ENCODE assay signal across 20 cellular contexts in genomic region chr11:70454197-70454767, GRCh38. TPM values are rescaled to one million over a fixed set of nuclear protein-coding genes. Genes with fewer than 3 reads are reported as not detected.
DNase-seq lines count a peak whose midpoint lies in the region; ATAC-seq, FAIRE-seq and TF ChIP-seq lines count a peak whose summit lies in the region.
"Had no signal": no experiment of that assay in that cellular context is flagged by ENCODE, and none has a peak within 500 bp of the region (broad histone marks: within the 10 kb centered on the region; RNA-seq: fewer than 3 reads in every experiment).

No MANE protein-coding gene starts in this region.

- FAIRE-seq in astrocyte (lab: Jason Lieb, UNC): no peak
- FAIRE-seq: GM19239, H1 had no signal

- H3K4me1 ChIP-seq in heart left ventricle (peaks cover 0 to 7% (median 0%) of the 10 kb centered on the region in 12 donors), astrocyte (ENCODE audit: insufficient read depth, low read length) (peaks cover 3% of the 10 kb centered on the region), endodermal cell (ENCODE audit: control insufficient read depth, insufficient read depth, low read length) (no peaks in the 10 kb centered on the region), upper lobe of right lung (no peaks in the 10 kb centered on the region)

- H3K9me3 Mint-ChIP-seq in astrocyte (ENCODE audit: unreplicated experiment): peaks cover 5% of the 10 kb centered on the region
- peaks cover 26% of the 10 kb centered on the region for H3K9me3 Mint-ChIP-seq in endodermal cell
- peaks cover 11% of the 10 kb centered on the region for H3K9me3 Mint-ChIP-seq in activated CD4-positive, alpha-beta T cell treated with anti-CD3 and anti-CD28 coated beads, Interleukin-2, amount 10 ng/mL, durations not matched to agents 7 days and 5 days

- 79 to 83% (median 80%) methylated on average over 9 of the region's 9 CpGs for WGBS in heart left ventricle, 4 donors
- 80 to 87% methylated on average over 5 to 9 of the region's 9 CpGs for WGBS in endodermal cell (ENCODE audit: insufficient coverage in 1 of 2, insufficient read length in 1 of 2), 2 experiments

- H3K27ac ChIP-seq in heart left ventricle: no peak overlapping the region
- H3K27ac ChIP-seq in astrocyte (ENCODE audit: low read depth, low read length): peak overlapping the region; percentile 26
- no peak overlapping the region for H3K27ac ChIP-seq in endodermal cell (ENCODE audit: low read depth, low read length)
- H3K27ac ChIP-seq in upper lobe of right lung: no peak overlapping the region
- H3K27ac ChIP-seq: KMS-11, PC-9 had no signal

- no peaks in the 10 kb centered on the region for H3K79me2 ChIP-seq in astrocyte (ENCODE audit: insufficient read depth, low read length)

- no peaks in the 10 kb centered on the region for H4K20me1 ChIP-seq in astrocyte (ENCODE audit: insufficient read depth, low read length)

- H3K27me3 ChIP-seq in heart left ventricle (no peaks in the 10 kb centered on the region), astrocyte (ENCODE audit: insufficient read depth, low read length) (no peaks in the 10 kb centered on the region), endodermal cell (ENCODE audit: control insufficient read depth, insufficient read depth, low read length, poor library complexity, severe bottlenecking) (no peaks in the 10 kb centered on the region), upper lobe of right lung (no peaks in the 10 kb centered on the region)

- no peaks in the 10 kb centered on the region for H3K4me1 Mint-ChIP-seq in astrocyte (ENCODE audit: low read depth, unreplicated experiment)
- H3K4me1 Mint-ChIP-seq in endodermal cell: peaks cover 7% of the 10 kb centered on the region
- no peaks in the 10 kb centered on the region for H3K4me1 Mint-ChIP-seq in activated CD4-positive, alpha-beta T cell treated with anti-CD3 and anti-CD28 coated beads, Interleukin-2, amount 10 ng/mL, durations not matched to agents 7 days and 5 days

- H3K4me3 Mint-ChIP-seq in astrocyte (ENCODE audit: unreplicated experiment) (no peak overlapping the region), endodermal cell (no peak overlapping the region)
- no peak overlapping the region for H3K4me3 Mint-ChIP-seq in activated CD4-positive, alpha-beta T cell treated with anti-CD3 and anti-CD28 coated beads, Interleukin-2, amount 10 ng/mL, durations not matched to agents 7 days and 5 days

- intact Hi-C loops in cardiac septum (cut with DNase I): no loop called here
- intact Hi-C loops in heart left ventricle (cut with DNase I): no loop called here
- intact Hi-C loops in upper lobe of right lung (cut with DNase I): no loop called here

- POLR2A ChIA-PET in activated CD4-positive, alpha-beta T cell treated with anti-CD3 and anti-CD28 coated beads, Interleukin-2, amount 10 ng/mL, durations not matched to agents 7 days and 5 days (lab: Charles Lee): interaction anchor here (0.5 kb wide), 1 partner anchor 297 kb away, joined by 3 read pairs; no protein-coding TSS in a partner anchor

- no peak for ATAC-seq in heart left ventricle
- ATAC-seq in upper lobe of right lung: no peak
- ATAC-seq in HG03565 (IDR thresholded peaks at IDR 0.05; ENCODE audit: unreplicated experiment): no peak
- ATAC-seq in HG03025 (IDR thresholded peaks at IDR 0.05; ENCODE audit: low FRiP score, unreplicated experiment): no peak

- peak overlapping the region; percentile 24 for H3K9ac ChIP-seq in astrocyte (ENCODE audit: low read length)
- H3K9ac ChIP-seq in endodermal cell (ENCODE audit: extremely low read depth, low read length, poor library complexity, severe bottlenecking): no peak overlapping the region
- H3K9ac ChIP-seq: KMS-11 had no signal

- H3K36me3 Mint-ChIP-seq in astrocyte (ENCODE audit: low read depth, unreplicated experiment) (peaks cover 4% of the 10 kb centered on the region), endodermal cell (ENCODE audit: low read depth) (peaks cover 2% of the 10 kb centered on the region)
- H3K36me3 Mint-ChIP-seq in activated CD4-positive, alpha-beta T cell treated with anti-CD3 and anti-CD28 coated beads, Interleukin-2, amount 10 ng/mL, durations not matched to agents 7 days and 5 days (ENCODE audit: low read depth): peaks cover 2% of the 10 kb centered on the region

- H2AFZ ChIP-seq in astrocyte (ENCODE audit: low read depth, low read length): peak overlapping the region; percentile 41
- H2AFZ ChIP-seq: PC-9 had no signal

- TF ChIP-seq CTCF in heart left ventricle (IDR thresholded peaks at IDR 0.05) (no peak), astrocyte (IDR thresholded peaks at IDR 0.05; ENCODE audit: insufficient read depth, low read depth, low read length) (no peak), endodermal cell (conservative IDR thresholded peaks at IDR 0.05) (no peak), upper lobe of right lung (IDR thresholded peaks at IDR 0.05) (no peak)

- peaks cover 0 to 18% (median 10%) of the 10 kb centered on the region in 12 donors for H3K9me3 ChIP-seq in heart left ventricle
- H3K9me3 ChIP-seq in astrocyte (ENCODE audit: insufficient read depth, low read depth, low read length): peaks cover 7% of the 10 kb centered on the region
- H3K9me3 ChIP-seq in endodermal cell (ENCODE audit: control insufficient read depth, low read length): peaks cover 9% of the 10 kb centered on the region
- H3K9me3 ChIP-seq in upper lobe of right lung: peaks cover 9% of the 10 kb centered on the region

- CTCF ChIA-PET in activated CD4-positive, alpha-beta T cell treated with anti-CD3 and anti-CD28 coated beads, Interleukin-2, amount 10 ng/mL, durations not matched to agents 7 days and 5 days (lab: Charles Lee): interaction anchor here (0.8 kb wide), 1 partner anchor 17 kb away, joined by 3 read pairs; no protein-coding TSS in a partner anchor

- H3K27ac Mint-ChIP-seq in astrocyte (ENCODE audit: unreplicated experiment): no peak overlapping the region
- H3K27ac Mint-ChIP-seq in endodermal cell: no peak overlapping the region
- no peak overlapping the region for H3K27ac Mint-ChIP-seq in activated CD4-positive, alpha-beta T cell treated with anti-CD3 and anti-CD28 coated beads, Interleukin-2, amount 10 ng/mL, durations not matched to agents 7 days and 5 days

- DNase-seq in cardiac septum (ENCODE audit: low spot score) (peak; percentile 31), heart left ventricle (no peak), astrocyte (ENCODE audit: low read depth) (no peak), endodermal cell (peak; percentile 42), upper lobe of right lung (peak; percentile 39)
- DNase-seq in activated CD4-positive, alpha-beta T cell treated with anti-CD3 and anti-CD28 coated beads, Interleukin-2, amount 10 ng/mL, durations not matched to agents 7 days and 5 days: no peak
- DNase-seq: 8988T, COR-L47, DMS 273 treated with DMSO at 0.1 percent for 48 hours, NCI-H1417 treated with DMSO at 0.1 percent for 48 hours, NCI-H187 treated with DMSO at 0.1 percent for 48 hours, NCI-H2227 treated with DMSO at 0.1 percent for 48 hours, NCI-H510A treated with DMSO at 0.1 percent for 48 hours, NCI-H774, PC-9 had no signal

- no peak for TF ChIP-seq POLR2A in heart left ventricle (IDR thresholded peaks at IDR 0.05)

- H3K4me2 ChIP-seq in astrocyte (ENCODE audit: low read length): peak overlapping the region; percentile 41
- H3K4me2 ChIP-seq: KMS-11, PC-9 had no signal

- peaks cover 3% of the 10 kb centered on the region for H3K27me3 Mint-ChIP-seq in astrocyte (ENCODE audit: low read depth, unreplicated experiment)
- no peaks in the 10 kb centered on the region for H3K27me3 Mint-ChIP-seq in endodermal cell (ENCODE audit: insufficient read depth)
- no peaks in the 10 kb centered on the region for H3K27me3 Mint-ChIP-seq in activated CD4-positive, alpha-beta T cell treated with anti-CD3 and anti-CD28 coated beads, Interleukin-2, amount 10 ng/mL, durations not matched to agents 7 days and 5 days

- H3K4me3 ChIP-seq in heart left ventricle (no peak overlapping the region), astrocyte (ENCODE audit: insufficient read depth, low read depth, low read length) (no peak overlapping the region), endodermal cell (ENCODE audit: low read length) (no peak overlapping the region), upper lobe of right lung (no peak overlapping the region)
- H3K4me3 ChIP-seq: PC-9 had no signal

- H3K36me3 ChIP-seq in heart left ventricle (no peaks in the 10 kb centered on the region), astrocyte (ENCODE audit: insufficient read depth, low read length) (no peaks in the 10 kb centered on the region), endodermal cell (ENCODE audit: control insufficient read depth, insufficient read depth, low read length) (no peaks in the 10 kb centered on the region), upper lobe of right lung (no peaks in the 10 kb centered on the region)

RNA-seq across cellular contexts. Expression of gene CTTN, which starts 56.0 kb away (rescaled TPM):
- total RNA-seq in cardiac septum (171 TPM), heart left ventricle (100 to 1,000 TPM; 109 to 186 (median 143) TPM), astrocyte (291 and 344 TPM in 2 replicates), endodermal cell (100 to 1,000 TPM; 282 to 283 TPM), upper lobe of right lung (177 TPM)
- polyA plus RNA-seq in heart left ventricle: 100 to 1,000 TPM in 1 of 2 donors, 10 to 100 TPM in 1; 77.3 to 100 TPM
- polyA plus RNA-seq in endodermal cell (2013, experiment 1 of 2): 150 TPM
- polyA plus RNA-seq in endodermal cell (2013, experiment 2 of 2): 132 TPM
- total RNA-seq in activated CD4-positive, alpha-beta T cell treated with anti-CD3 and anti-CD28 coated beads, Interleukin-2, amount 10 ng/mL, durations not matched to agents 7 days and 5 days: under 1 TPM; 0.42 to 0.54 TPM

Comparison
In these comparisons a context has a peak if more than half of its experiments do, and no peak if none do; other contexts are left out.
1. DNase-seq: peak in cardiac septum (single experiment), endodermal cell (single experiment) and upper lobe of right lung (single experiment); none in heart left ventricle (0 of 5), astrocyte (single experiment) and activated CD4-positive, alpha-beta T cell treated with anti-CD3 and anti-CD28 coated beads, Interleukin-2, amount 10 ng/mL, durations not matched to agents 7 days and 5 days (single experiment).
2. RNA of gene CTTN, which starts 56.0 kb away (total RNA-seq): 291 to 344 TPM in astrocyte, 282 to 283 TPM in endodermal cell, 177 TPM in upper lobe of right lung (single experiment), 171 TPM in cardiac septum (single experiment) and 109 to 186 TPM in heart left ventricle; 0.42 to 0.54 TPM in activated CD4-positive, alpha-beta T cell treated with anti-CD3 and anti-CD28 coated beads, Interleukin-2, amount 10 ng/mL, durations not matched to agents 7 days and 5 days; every median in the first group is over 10 times any median in the second.